8 cellular contexts compared by ENCODE assay signal in genomic region chr12:110245278-110245868, GRCh38. TPM values are rescaled to one million over a fixed set of nuclear protein-coding genes. Genes with fewer than 3 reads are reported as not detected.
DNase-seq lines count a peak whose midpoint lies in the region; ATAC-seq and TF ChIP-seq lines count a peak whose summit lies in the region.

No MANE protein-coding gene starts in this region.

- no peaks in the 10 kb centered on the region for H4K20me1 ChIP-seq in smooth muscle cell (ENCODE audit: low read depth)

- H2AFZ ChIP-seq in smooth muscle cell (ENCODE audit: low read depth), result no peak overlapping the region

- peaks cover 17% of the 10 kb centered on the region for H3K4me1 ChIP-seq in endodermal cell (ENCODE audit: control insufficient read depth, insufficient read depth, low read length)
- H3K4me1 ChIP-seq in smooth muscle cell (ENCODE audit: low read depth), result peaks cover 22% of the 10 kb centered on the region

- peaks cover 3% of the 10 kb centered on the region for H3K9me3 Mint-ChIP-seq in endodermal cell

- H3K27me3 Mint-ChIP-seq in endodermal cell (ENCODE audit: insufficient read depth), result no peaks in the 10 kb centered on the region

- no peaks in the 10 kb centered on the region for H3K79me2 ChIP-seq in smooth muscle cell (ENCODE audit: low read depth)

- H3K9me3 ChIP-seq in endodermal cell (ENCODE audit: control insufficient read depth, low read length) (peaks cover 9% of the 10 kb centered on the region), smooth muscle cell (replicated peaks; ENCODE audit: low read depth) (no peaks in the 10 kb centered on the region)

- H3K4me3 ChIP-seq in BJ (ENCODE audit: low read depth, low read length) (no peak overlapping the region), endodermal cell (ENCODE audit: low read length) (no peak overlapping the region), smooth muscle cell (no peak overlapping the region)

- no peak overlapping the region for H3K4me2 ChIP-seq in smooth muscle cell

- no peak overlapping the region for H3K9ac ChIP-seq in endodermal cell (ENCODE audit: extremely low read depth, low read length, poor library complexity, severe bottlenecking)
- H3K9ac ChIP-seq in smooth muscle cell (ENCODE audit: low read depth), result no peak overlapping the region

- peaks cover 5% of the 10 kb centered on the region for H3K36me3 Mint-ChIP-seq in endodermal cell (ENCODE audit: low read depth)

- DNase-seq in BJ (ENCODE audit: low read depth) (no peak), HT1080 (ENCODE audit: low read depth) (peak; percentile 36), endodermal cell (peak; percentile 88), smooth muscle cell (lab: John Stamatoyannopoulos, UW; ENCODE audit: unreplicated experiment) (no peak), NCI-H345 treated with DMSO at 0.1 percent for 48 hours (lab: John Stamatoyannopoulos, UW; ENCODE audit: unreplicated experiment) (no peak), NCI-H2196 (lab: John Stamatoyannopoulos, UW; ENCODE audit: unreplicated experiment) (no peak)
- DNase-seq in activated CD4-positive, alpha-beta T cell treated with anti-CD3 and anti-CD28 coated beads for 4 hours, result peak; percentile 46 to 52

- H3K36me3 ChIP-seq in BJ (ENCODE audit: control insufficient read depth, insufficient read depth, low read length) (peaks cover 2% of the 10 kb centered on the region; the same call in 1 of the 2 replicates), endodermal cell (ENCODE audit: control insufficient read depth, insufficient read depth, low read length) (peaks cover 11% of the 10 kb centered on the region), smooth muscle cell (ENCODE audit: low read depth) (no peaks in the 10 kb centered on the region)

- no peak overlapping the region for H3K4me3 Mint-ChIP-seq in endodermal cell

- 77 to 100% methylated on average over 1 to 4 of the region's 4 CpGs for WGBS in endodermal cell (ENCODE audit: insufficient coverage in 1 of 2, insufficient read length in 1 of 2), 2 experiments
- WGBS in smooth muscle cell (ENCODE audit: low lambda C conversion rate), result 72% methylated on average over 4 of the region's 4 CpGs

- no peaks in the 10 kb centered on the region for H3K27me3 ChIP-seq in BJ (ENCODE audit: control insufficient read depth, insufficient read depth, low read length)
- H3K27me3 ChIP-seq in endodermal cell (ENCODE audit: control insufficient read depth, insufficient read depth, low read length, poor library complexity, severe bottlenecking), result no peaks in the 10 kb centered on the region
- no peaks in the 10 kb centered on the region for H3K27me3 ChIP-seq in smooth muscle cell (ENCODE audit: low read depth)

- no peaks in the 10 kb centered on the region for H3F3A ChIP-seq in smooth muscle cell (ENCODE audit: low read depth)

- H3K27ac ChIP-seq in endodermal cell (ENCODE audit: low read depth, low read length), result no peak overlapping the region
- H3K27ac ChIP-seq in smooth muscle cell (ENCODE audit: low read depth), result peak overlapping the region; percentile 98

- peaks cover 49% of the 10 kb centered on the region for H3K4me1 Mint-ChIP-seq in endodermal cell

- POLR2A ChIA-PET in BJ (lab: Charles Lee), result no interaction called here

- no peak for ATAC-seq in HG03139 (IDR thresholded peaks at IDR 0.05; ENCODE audit: unreplicated experiment)

- H3K27ac Mint-ChIP-seq in endodermal cell, result no peak overlapping the region

- TF ChIP-seq CTCF in BJ (IDR thresholded peaks at IDR 0.05; ENCODE audit: insufficient read depth, low read depth, low read length) (peak; percentile 30; the same call in 1 of the 2 replicates), endodermal cell (conservative IDR thresholded peaks at IDR 0.05) (peak; percentile 74), smooth muscle cell (IDR thresholded peaks at IDR 0.05; ENCODE audit: borderline replicate concordance, insufficient read depth, poor library complexity, severe bottlenecking) (no peak)

- CTCF ChIA-PET in BJ (lab: Yijun Ruan, JAX), result no interaction called here

RNA-seq across cellular contexts. Expression of gene ATP2A2, which starts 35.7 kb away (rescaled TPM):
- polyA plus RNA-seq in BJ (2011; rRNA removed), result 145 and 267 TPM in 2 replicates
- polyA minus RNA-seq in BJ (2011; rRNA and poly(A)+ RNA removed), result 147 and 235 TPM in 2 replicates
- 93.8 and 114 TPM in 2 replicates for total RNA-seq in HT1080 (2014; rRNA removed; shearing (Covaris generic))
- polyA plus RNA-seq in HT1080 (2015; cell fraction: cytosol; rRNA removed), result 108 and 138 TPM in 2 replicates
- polyA plus RNA-seq in HT1080 (2015; cell fraction: nucleus; rRNA removed), result 284 and 324 TPM in 2 replicates
- total RNA-seq in endodermal cell, result 100 to 1,000 TPM; 151 to 235 TPM
- polyA plus RNA-seq in endodermal cell (2013, experiment 1 of 2), result 164 TPM
- polyA plus RNA-seq in endodermal cell (2013, experiment 2 of 2), result 164 TPM
- total RNA-seq in smooth muscle cell, result 103 and 104 TPM in 2 replicates
- 47.6 and 53.7 TPM in 2 replicates for polyA plus RNA-seq in smooth muscle cell

Comparison
In these comparisons a context has a peak if more than half of its experiments do, and no peak if none do; other contexts are left out.
1. DNase-seq: peak in HT1080 (single experiment), activated CD4-positive, alpha-beta T cell treated with anti-CD3 and anti-CD28 coated beads for 4 hours (2 of 2) and endodermal cell (single experiment); none in BJ (single experiment), smooth muscle cell (single experiment), NCI-H345 treated with DMSO at 0.1 percent for 48 hours (single experiment) and NCI-H2196 (single experiment).